ENCODE assay signal across 7 cellular contexts in the genomic region with DNA sequence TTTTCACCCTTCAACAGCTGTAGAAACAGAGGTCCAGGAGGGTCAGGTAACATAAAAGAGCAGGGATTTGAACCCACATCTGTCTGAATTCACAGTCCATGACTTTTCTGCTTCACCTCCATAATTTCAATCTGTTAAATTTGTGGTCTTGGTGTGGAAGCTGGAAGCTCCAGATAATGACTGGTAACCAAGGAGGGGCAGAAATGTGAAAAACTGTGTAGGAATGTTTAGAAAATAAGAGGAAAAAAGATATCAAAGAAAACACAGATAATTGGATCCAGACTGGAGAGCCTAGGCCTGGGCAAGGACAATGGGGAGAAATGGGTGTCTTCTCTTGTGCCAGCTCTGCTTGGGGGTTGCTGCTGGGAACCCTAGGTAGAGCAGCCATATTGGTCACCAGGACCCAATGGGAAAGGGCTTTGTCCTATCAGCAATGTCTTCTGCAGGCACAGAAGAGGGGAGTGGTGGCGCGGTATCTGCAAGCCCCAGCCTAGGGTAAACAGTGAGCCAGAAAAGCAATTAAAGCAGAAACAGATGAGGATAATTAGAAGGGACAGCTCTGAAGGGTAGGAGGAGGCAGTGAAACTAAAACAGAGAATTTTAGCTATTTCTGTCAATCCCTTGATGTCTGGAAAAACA.
"Had no signal": no experiment of that assay in that cellular context is flagged by ENCODE, and none has a peak within 500 bp of the region (broad histone marks: within the 10 kb centered on the region; RNA-seq: fewer than 3 reads in every experiment).

No MANE protein-coding gene starts in this region.

- H3K27ac ChIP-seq: GM23248 had no signal

- H3K4me3 ChIP-seq: GM23248 had no signal

- H3K4me1 Mint-ChIP-seq: H9 had no signal

- H3K27ac Mint-ChIP-seq: H9 had no signal

- H2AFZ ChIP-seq: GM23248 had no signal

- H3K4me3 Mint-ChIP-seq: H9 had no signal

- FAIRE-seq: H54 had no signal

- H3K9me3 Mint-ChIP-seq: H9 had no signal

- H3K9ac ChIP-seq: GM23248 had no signal

- DNase-seq: GM23248, GOT3, H9, HCEC 1CT, IMR-90, KBM-7 had no signal
